ENCODE assay signal across 8 cellular contexts in the genomic region with DNA sequence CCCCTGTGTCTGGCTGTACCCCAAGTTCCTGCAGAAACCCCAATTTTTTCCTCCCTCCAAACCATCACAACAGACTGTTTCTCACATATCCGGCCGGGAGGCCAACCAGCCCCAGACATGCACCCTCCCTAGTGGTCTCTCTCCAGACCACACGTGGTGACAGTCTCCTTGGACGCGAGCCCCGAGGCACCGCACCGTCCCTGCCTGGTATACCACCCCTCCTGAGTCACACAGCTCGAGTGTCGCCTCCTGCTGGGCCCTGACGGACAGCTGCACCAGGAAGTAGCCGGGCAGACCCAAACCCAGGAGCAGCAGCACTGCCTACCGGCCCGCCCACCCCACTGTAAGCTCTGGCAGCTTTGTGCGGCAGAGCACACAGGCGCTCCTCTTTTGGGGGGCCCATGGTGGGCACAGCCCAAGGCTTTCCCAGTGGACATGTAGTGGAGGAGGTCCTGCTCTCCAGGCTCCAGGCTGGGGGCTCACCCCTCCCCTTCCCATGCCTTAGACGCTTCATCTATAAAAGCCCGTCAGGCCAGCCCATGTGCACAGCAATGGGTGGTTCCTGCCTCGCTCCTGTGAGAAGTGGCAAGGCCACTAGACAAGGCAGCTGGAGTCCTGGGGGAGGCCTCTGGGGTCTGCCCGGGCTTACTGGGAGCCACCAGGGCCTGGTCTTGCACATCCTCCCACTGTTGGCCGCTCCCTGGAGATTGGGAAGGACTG.
DNase-seq lines count a peak whose midpoint lies in the region; ATAC-seq and TF ChIP-seq lines count a peak whose summit lies in the region.

No MANE protein-coding gene starts in this region.

- intact Hi-C loops in mucosa of descending colon (cut with DNase I, micrococcal nuclease), result no loop called here

- DNase-seq in NCI-H345 (lab: John Stamatoyannopoulos, UW) (peak; percentile 68), NCI-H345 treated with DMSO at 0.1 percent for 48 hours (lab: John Stamatoyannopoulos, UW; ENCODE audit: unreplicated experiment) (no peak), NCI-H510A treated with DMSO at 0.1 percent for 48 hours (lab: John Stamatoyannopoulos, UW) (peak; percentile 46), dermis blood vessel endothelial cell (peak; percentile 38), mucosa of descending colon (peak; percentile 45 to 78 (median 61)), NOMO-1 treated with dmso at 0.1 percent for 144 hours (lab: John Stamatoyannopoulos, UW; ENCODE audit: unreplicated experiment) (no peak), NCI-H748 treated with DMSO at 0.1 percent for 48 hours (lab: John Stamatoyannopoulos, UW) (no peak)
- DNase-seq in activated CD4-positive, alpha-beta T cell treated with anti-CD3 and anti-CD28 coated beads, Interleukin-2, amount 50 U/mL, for 4 hours, result no peak

- ATAC-seq in mucosa of descending colon, result no peak

- H3K4me3 ChIP-seq in mucosa of descending colon, result no peak overlapping the region

- no peak for TF ChIP-seq CTCF in mucosa of descending colon (IDR thresholded peaks at IDR 0.05)

- no peaks in the 10 kb centered on the region for H3K9me3 ChIP-seq in mucosa of descending colon

- H3K36me3 ChIP-seq in mucosa of descending colon (ENCODE audit: low read depth), result no peaks in the 10 kb centered on the region

- peaks cover 58% of the 10 kb centered on the region for H3K4me1 ChIP-seq in mucosa of descending colon (ENCODE audit: low read depth)

Comparison
In these comparisons a context has a peak if more than half of its experiments do, and no peak if none do; other contexts are left out.
1. DNase-seq: peak in NCI-H345 (single experiment), NCI-H510A treated with DMSO at 0.1 percent for 48 hours (single experiment), dermis blood vessel endothelial cell (single experiment) and mucosa of descending colon (3 of 3); none in NCI-H345 treated with DMSO at 0.1 percent for 48 hours (single experiment), NOMO-1 treated with dmso at 0.1 percent for 144 hours (single experiment), NCI-H748 treated with DMSO at 0.1 percent for 48 hours (single experiment) and activated CD4-positive, alpha-beta T cell treated with anti-CD3 and anti-CD28 coated beads, Interleukin-2, amount 50 U/mL, for 4 hours (0 of 2).